25 cellular contexts compared by ENCODE assay signal in genomic region chr5:14356305-14356704, GRCh38.
DNase-seq lines count a peak whose midpoint lies in the region; ATAC-seq and TF ChIP-seq lines count a peak whose summit lies in the region.
"Had no signal": no experiment of that assay in that cellular context is flagged by ENCODE, and none has a peak within 500 bp of the region (broad histone marks: within the 10 kb centered on the region; RNA-seq: fewer than 3 reads in every experiment).

No MANE protein-coding gene starts in this region.

- no peak overlapping the region for H3K4me3 Mint-ChIP-seq in progenitor cell of endocrine pancreas (ENCODE audit: low read depth)
- H3K4me3 Mint-ChIP-seq: activated T-helper 1 cell treated with anti-CD3 and anti-CD28 coated beads, Interleukin-12 subunit alpha, Interleukin-12 subunit beta, Interleukin-2, Interleukin-4 antibody, amounts not matched to agents 30 ng/mL and 10 ng/mL and 1 ng/mL, durations not matched to agents 14 hours and 24 hours and 36 hours; CD4-positive, CD25-positive, alpha-beta regulatory T cell; mesothelial cell of epicardium; naive thymus-derived CD4-positive, alpha-beta T cell; stimulated activated naive B cell treated with anti-CD40 and anti-IgM and Interleukin-4, amounts not matched to agents 10 μg/mL and 1 μg/mL and 100 μg/mL, for 72 hours; T-helper 1 cell treated with Interleukin-12 subunit alpha and Interleukin-12 subunit beta and Interleukin-4 antibody, amounts not matched to agents 30 μg/mL and 1 μg/mL, for 36 hours had no signal

- no peak for TF ChIP-seq CTCF in progenitor cell of endocrine pancreas (IDR thresholded peaks at IDR 0.05; ENCODE audit: unreplicated experiment)

- H3K27ac Mint-ChIP-seq in progenitor cell of endocrine pancreas, result peak overlapping the region; percentile 73
- H3K27ac Mint-ChIP-seq: activated T-helper 1 cell treated with anti-CD3 and anti-CD28 coated beads, Interleukin-12 subunit alpha, Interleukin-12 subunit beta, Interleukin-2, Interleukin-4 antibody, amounts not matched to agents 30 ng/mL and 10 ng/mL and 1 ng/mL, durations not matched to agents 14 hours and 24 hours and 36 hours; CD4-positive, CD25-positive, alpha-beta regulatory T cell; mesothelial cell of epicardium; naive thymus-derived CD4-positive, alpha-beta T cell; stimulated activated naive B cell treated with anti-CD40 and anti-IgM and Interleukin-4, amounts not matched to agents 10 μg/mL and 1 μg/mL and 100 μg/mL, for 72 hours; T-helper 1 cell treated with Interleukin-12 subunit alpha and Interleukin-12 subunit beta and Interleukin-4 antibody, amounts not matched to agents 30 μg/mL and 1 μg/mL, for 36 hours had no signal

- no peaks in the 10 kb centered on the region for H3K4me1 Mint-ChIP-seq in progenitor cell of endocrine pancreas (ENCODE audit: low read depth)
- H3K4me1 Mint-ChIP-seq: mesothelial cell of epicardium had no signal

- ATAC-seq in GM18858 (IDR thresholded peaks at IDR 0.05; ENCODE audit: unreplicated experiment), result peak; percentile 58
- peak; percentile 52 for ATAC-seq in GM21717 (IDR thresholded peaks at IDR 0.05; ENCODE audit: unreplicated experiment)
- ATAC-seq in HG03066 (IDR thresholded peaks at IDR 0.05; ENCODE audit: low read depth, unreplicated experiment), result peak; percentile 45
- no peak for ATAC-seq in GM21381 (IDR thresholded peaks at IDR 0.05; ENCODE audit: unreplicated experiment)
- ATAC-seq: activated CD4-positive, CD25-positive, alpha-beta regulatory T cell treated with anti-CD3 and anti-CD28 coated beads, Interleukin-2, amount 50 U/mL, for 24 hours; naive thymus-derived CD4-positive, alpha-beta T cell had no signal

- no peaks in the 10 kb centered on the region for H3K27me3 Mint-ChIP-seq in progenitor cell of endocrine pancreas
- H3K27me3 Mint-ChIP-seq: stimulated activated naive B cell treated with anti-CD40 and anti-IgM and Interleukin-4, amounts not matched to agents 10 μg/mL and 1 μg/mL and 100 μg/mL, for 72 hours had no signal

- DNase-seq in progenitor cell of endocrine pancreas (ENCODE audit: low spot score, unreplicated experiment) (no peak), middle frontal gyrus (ENCODE audit: extremely low spot score, low spot score) (no peak), ecto neural progenitor cell (ENCODE audit: low spot score) (no peak)
- DNase-seq: activated CD4-positive, alpha-beta T cell treated with anti-CD3 and anti-CD28 coated beads, Interleukin-2, amount 50 U/mL, for 48 hours; activated naive CD4-positive, alpha-beta T cell treated with anti-CD3 and anti-CD28 coated beads, Interleukin-2, amount 50 U/mL, for 16 hours; CD4-positive, CD25-positive, alpha-beta regulatory T cell; effector CD8-positive, alpha-beta T cell; left ventricle myocardium superior; naive thymus-derived CD4-positive, alpha-beta T cell; NCI-H1436; NCI-H2081 treated with DMSO at 0.1 percent for 48 hours; NCI-H226; NCI-H774; OCI-M1; SK-N-SH; stimulated activated CD4-positive, alpha-beta T cell treated with anti-CD3 and anti-CD28 coated beads, Interleukin-4, amount 100 ng/mL, for 4 hours; stimulated activated naive B cell treated with anti-CD40 and anti-IgM and Interleukin-4, amounts not matched to agents 10 μg/mL and 1 μg/mL and 100 μg/mL, for 72 hours had no signal

- H3K36me3 Mint-ChIP-seq in progenitor cell of endocrine pancreas (ENCODE audit: insufficient read depth), result peaks cover 5% of the 10 kb centered on the region
- H3K36me3 Mint-ChIP-seq: CD4-positive, CD25-positive, alpha-beta regulatory T cell; naive thymus-derived CD4-positive, alpha-beta T cell had no signal

- no peaks in the 10 kb centered on the region for H3K9me3 Mint-ChIP-seq in progenitor cell of endocrine pancreas (ENCODE audit: low read depth)
- H3K9me3 Mint-ChIP-seq: activated T-helper 1 cell treated with anti-CD3 and anti-CD28 coated beads, Interleukin-12 subunit alpha, Interleukin-12 subunit beta, Interleukin-2, Interleukin-4 antibody, amounts not matched to agents 30 ng/mL and 10 ng/mL and 1 ng/mL, durations not matched to agents 14 hours and 24 hours and 36 hours; CD4-positive, CD25-positive, alpha-beta regulatory T cell; mesothelial cell of epicardium; naive thymus-derived CD4-positive, alpha-beta T cell; stimulated activated naive B cell treated with anti-CD40 and anti-IgM and Interleukin-4, amounts not matched to agents 10 μg/mL and 1 μg/mL and 100 μg/mL, for 72 hours; T-helper 1 cell treated with Interleukin-12 subunit alpha and Interleukin-12 subunit beta and Interleukin-4 antibody, amounts not matched to agents 30 μg/mL and 1 μg/mL, for 36 hours had no signal
